Comparison of ENCODE assay signal across 32 cellular contexts in genomic region chr2:52818958-52819357, GRCh38.
"Had no signal": no experiment of that assay in that cellular context is flagged by ENCODE, and none has a peak within 500 bp of the region (broad histone marks: within the 10 kb centered on the region; RNA-seq: fewer than 3 reads in every experiment).

No MANE protein-coding gene starts in this region.

- H3K4me3 ChIP-seq: adrenal gland, ascending aorta, body of pancreas, breast epithelium, cardiac muscle cell had no signal

- H3K9me3 ChIP-seq: adrenal gland, ascending aorta, body of pancreas, breast epithelium had no signal

- H3K27ac ChIP-seq: adrenal gland, ascending aorta, body of pancreas, brain microvascular endothelial cell, breast epithelium, cardiac muscle cell had no signal

- DNase-seq: activated effector memory CD4-positive, alpha-beta T cell treated with anti-CD3 and anti-CD28 coated beads, Interleukin-2, amount 50 U/mL, for 16 hours; activated effector memory CD4-positive, alpha-beta T cell treated with Interleukin-2 at 50 U/mL for 16 hours; activated gamma-delta T cell; activated gamma-delta T cell treated with Interleukin-2 at 50 U/mL for 16 hours; activated naive CD4-positive, alpha-beta T cell; activated naive CD4-positive, alpha-beta T cell treated with anti-CD3 and anti-CD28 coated beads for 36 hours; activated naive CD4-positive, alpha-beta T cell treated with anti-CD3 and anti-CD28 coated beads, Interleukin-2, amount 10 ng/mL, durations not matched to agents 7 days and 5 days; activated naive CD4-positive, alpha-beta T cell treated with anti-CD3 and anti-CD28 coated beads, Interleukin-2, amount 50 U/mL, for 16 hours; activated naive CD4-positive, alpha-beta T cell treated with Interleukin-2 at 50 U/mL for 16 hours; activated naive CD8-positive, alpha-beta T cell treated with anti-CD3 and anti-CD28 coated beads for 36 hours; activated naive CD8-positive, alpha-beta T cell treated with anti-CD3 and anti-CD28 coated beads, Interleukin-2, amount 10 ng/mL, durations not matched to agents 7 days and 5 days; activated naive CD8-positive, alpha-beta T cell treated with anti-CD3 and anti-CD28 coated beads, Interleukin-2, amount 50 U/mL, for 24 hours; activated T-cell treated with anti-CD3 and anti-CD28 coated beads, Interleukin-2, amount 50 U/mL, for 1 hour; activated T-cell treated with anti-CD3 and anti-CD28 coated beads, Interleukin-2, amount 50 U/mL, for 24 hours; activated T-cell treated with anti-CD3 and anti-CD28 coated beads, Interleukin-2, amount 50 U/mL, for 4 hours; activated T-cell treated with anti-CD3 and anti-CD28 coated beads, Interleukin-2, amount 50 U/mL, for 48 hours; activated T-cell treated with anti-CD3 and anti-CD28 coated beads, Interleukin-2, amount 50 U/mL, for 72 hours; adrenal gland; amniotic stem cell; amygdala; anterior cingulate cortex; aorta; body of pancreas; brain microvascular endothelial cell; caudate nucleus; central memory CD4-positive, alpha-beta T cell; cerebellar nuclear complex had no signal

- H3K27me3 ChIP-seq: adrenal gland, ascending aorta, body of pancreas, brain microvascular endothelial cell, breast epithelium, cardiac muscle cell had no signal

- H3K36me3 ChIP-seq: adrenal gland, ascending aorta, brain microvascular endothelial cell, breast epithelium, cardiac muscle cell had no signal

- ATAC-seq: activated naive CD4-positive, alpha-beta T cell treated with anti-CD3 and anti-CD28 coated beads, Interleukin-2, amount 50 U/mL, for 72 hours; activated naive CD8-positive, alpha-beta T cell treated with anti-CD3 and anti-CD28 coated beads, Interleukin-2, amount 50 U/mL, for 24 hours; activated T-cell treated with anti-CD3 and anti-CD28 coated beads, Interleukin-2, amount 50 U/mL, for 4 hours; activated T-cell treated with anti-CD3 and anti-CD28 coated beads, Interleukin-2, amount 50 U/mL, for 72 hours; activated T-helper 17 cell treated with anti-CD3 and anti-CD28 coated beads, Interleukin-2, amount 50 U/mL, for 72 hours; body of pancreas had no signal
